1 cellular context compared by ENCODE assay signal in the genomic region with DNA sequence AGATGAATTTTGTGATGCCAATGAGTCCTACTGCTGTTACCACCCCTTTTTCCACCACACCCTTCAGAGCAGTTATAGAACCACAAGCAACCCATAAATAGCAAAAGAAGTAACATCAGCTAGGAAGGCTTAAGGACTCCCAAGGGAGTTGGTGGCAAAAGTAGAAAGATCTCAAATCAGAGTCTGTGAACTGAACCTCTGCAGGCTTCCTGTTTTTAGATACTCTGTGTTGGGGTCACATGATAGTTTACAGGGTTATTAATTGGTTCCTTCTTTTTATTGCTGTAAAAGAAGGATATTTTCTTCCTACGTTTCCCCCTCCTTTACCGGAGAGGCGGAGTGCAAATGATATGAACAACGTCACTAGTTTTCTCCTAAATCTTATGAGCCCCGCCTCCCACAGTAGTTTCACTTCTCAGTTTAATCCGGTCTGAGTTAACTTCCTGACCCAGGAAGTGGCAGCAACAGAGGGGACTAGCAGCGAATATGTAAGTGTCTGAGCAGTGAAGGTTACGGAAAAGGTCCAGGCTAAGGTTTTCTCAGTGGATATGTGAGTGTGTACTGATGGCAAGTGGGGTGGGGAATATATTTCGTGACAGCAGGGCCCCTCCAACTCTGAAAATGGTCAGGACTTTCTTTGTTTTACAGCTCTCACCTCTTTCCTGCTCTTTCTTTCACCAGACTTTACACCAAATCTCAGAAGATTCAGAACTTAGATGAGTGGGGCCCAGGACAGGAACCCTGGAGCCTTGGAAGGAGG.
TF ChIP-seq lines count a peak whose summit lies in the region.

A gene with protein sequence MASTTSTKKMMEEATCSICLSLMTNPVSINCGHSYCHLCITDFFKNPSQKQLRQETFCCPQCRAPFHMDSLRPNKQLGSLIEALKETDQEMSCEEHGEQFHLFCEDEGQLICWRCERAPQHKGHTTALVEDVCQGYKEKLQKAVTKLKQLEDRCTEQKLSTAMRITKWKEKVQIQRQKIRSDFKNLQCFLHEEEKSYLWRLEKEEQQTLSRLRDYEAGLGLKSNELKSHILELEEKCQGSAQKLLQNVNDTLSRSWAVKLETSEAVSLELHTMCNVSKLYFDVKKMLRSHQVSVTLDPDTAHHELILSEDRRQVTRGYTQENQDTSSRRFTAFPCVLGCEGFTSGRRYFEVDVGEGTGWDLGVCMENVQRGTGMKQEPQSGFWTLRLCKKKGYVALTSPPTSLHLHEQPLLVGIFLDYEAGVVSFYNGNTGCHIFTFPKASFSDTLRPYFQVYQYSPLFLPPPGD (plus strand): TSS at position 435 of the 760 bp plus-strand sequence. CDS start 3,721 bp downstream, outside the sequence.

TF ChIP-seq in K562, 482 proteins besides CTCF, POLR2A, EP300 and RAD21 (continued from another document and continues in another):
- TF ChIP-seq, protein P1, sequence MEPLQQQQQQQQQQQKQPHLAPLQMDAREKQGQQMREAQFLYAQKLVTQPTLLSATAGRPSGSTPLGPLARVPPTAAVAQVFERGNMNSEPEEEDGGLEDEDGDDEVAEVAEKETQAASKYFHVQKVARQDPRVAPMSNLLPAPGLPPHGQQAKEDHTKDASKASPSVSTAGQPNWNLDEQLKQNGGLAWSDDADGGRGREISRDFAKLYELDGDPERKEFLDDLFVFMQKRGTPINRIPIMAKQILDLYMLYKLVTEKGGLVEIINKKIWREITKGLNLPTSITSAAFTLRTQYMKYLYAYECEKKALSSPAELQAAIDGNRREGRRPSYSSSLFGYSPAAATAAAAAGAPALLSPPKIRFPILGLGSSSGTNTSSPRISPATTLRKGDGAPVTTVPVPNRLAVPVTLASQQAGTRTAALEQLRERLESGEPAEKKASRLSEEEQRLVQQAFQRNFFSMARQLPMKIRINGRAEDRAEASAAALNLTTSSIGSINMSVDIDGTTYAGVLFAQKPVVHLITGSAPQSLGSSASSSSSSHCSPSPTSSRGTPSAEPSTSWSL (CRISPR knock-in tag; IDR thresholded peaks at IDR 0.05; ENCODE audit: borderline replicate concordance): no peak
- TF ChIP-seq NFATC3 (IDR thresholded peaks at IDR 0.05) (no peak), ELF4 (CRISPR knock-in tag; IDR thresholded peaks at IDR 0.05) (peak; percentile 73; the same call in 1 of the 2 replicates), STAT5A (IDR thresholded peaks at IDR 0.05; ENCODE audit: borderline replicate concordance, low read length) (no peak), NFE2L1 (tag; IDR thresholded peaks at IDR 0.05; ENCODE audit: borderline replicate concordance, low read depth) (no peak), ZNF175 (CRISPR knock-in tag; IDR thresholded peaks at IDR 0.05; ENCODE audit: low read depth) (0 out of 2 replicates have a peak, but pooled peaks have one; percentile 40), TEAD1 (CRISPR knock-in tag; IDR thresholded peaks at IDR 0.05) (0 out of 4 replicates have a peak, but pooled peaks of 1 of the 2 experiments have one; percentile 40), ARID2 (IDR thresholded peaks at IDR 0.05) (no peak), TGIF2 (CRISPR knock-in tag; IDR thresholded peaks at IDR 0.05) (no peak), SRSF9 (IDR thresholded peaks at IDR 0.05; ENCODE audit: borderline replicate concordance, low read depth, low read length) (no peak), ZNF12 (CRISPR knock-in tag; IDR thresholded peaks at IDR 0.05) (no peak), PYGO2 (tag; IDR thresholded peaks at IDR 0.05) (no peak), ELF1 (tag; IDR thresholded peaks at IDR 0.05) (peak; percentile 94), CBFA2T2 (conservative IDR thresholded peaks at IDR 0.05) (no peak), ZNF24 (IDR thresholded peaks at IDR 0.05) (no peak), ILF3 (IDR thresholded peaks at IDR 0.05; ENCODE audit: borderline replicate concordance) (no peak), ZKSCAN1 (IDR thresholded peaks at IDR 0.05; ENCODE audit: low read depth, low read length) (no peak), NR2C2 (CRISPR knock-in tag; IDR thresholded peaks at IDR 0.05) (no peak), NR2C2 (tag; IDR thresholded peaks at IDR 0.05) (peak; percentile 81), MYBL2 (IDR thresholded peaks at IDR 0.05; ENCODE audit: low read depth) (no peak), MYBL2 (CRISPR knock-in tag; IDR thresholded peaks at IDR 0.05; ENCODE audit: borderline replicate concordance) (no peak), BACH1 (tag; IDR thresholded peaks at IDR 0.05) (peak; percentile 78), NFIX (CRISPR knock-in tag; IDR thresholded peaks at IDR 0.05; ENCODE audit: low read depth) (no peak), ZNF121 (CRISPR knock-in tag; conservative IDR thresholded peaks at IDR 0.05) (no peak), PRPF4 (IDR thresholded peaks at IDR 0.05; ENCODE audit: insufficient read depth, low read depth, low read length, poor library complexity, severe bottlenecking) (no peak), MAFF (IDR thresholded peaks at IDR 0.05; ENCODE audit: low read length) (peak; percentile 37; the same call in 1 of the 2 replicates), DPF2 (IDR thresholded peaks at IDR 0.05) (0 out of 2 replicates have a peak, but pooled peaks have one; percentile 35), RFX5 (IDR thresholded peaks at IDR 0.05; ENCODE audit: low read depth, low read length) (no peak), TRIM28 (IDR thresholded peaks at IDR 0.05) (no peak), BRD4 (IDR thresholded peaks at IDR 0.05) (0 out of 2 replicates have a peak, but pooled peaks have one; percentile 22), ZC3H8 (IDR thresholded peaks at IDR 0.05) (no peak), COPS2 (conservative IDR thresholded peaks at IDR 0.05) (no peak)
- TF ChIP-seq, protein P2, sequence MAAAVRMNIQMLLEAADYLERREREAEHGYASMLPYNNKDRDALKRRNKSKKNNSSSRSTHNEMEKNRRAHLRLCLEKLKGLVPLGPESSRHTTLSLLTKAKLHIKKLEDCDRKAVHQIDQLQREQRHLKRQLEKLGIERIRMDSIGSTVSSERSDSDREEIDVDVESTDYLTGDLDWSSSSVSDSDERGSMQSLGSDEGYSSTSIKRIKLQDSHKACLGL (CRISPR knock-in tag; IDR thresholded peaks at IDR 0.05; ENCODE audit: borderline replicate concordance, poor library complexity, severe bottlenecking): no peak
- TF ChIP-seq, protein P3, sequence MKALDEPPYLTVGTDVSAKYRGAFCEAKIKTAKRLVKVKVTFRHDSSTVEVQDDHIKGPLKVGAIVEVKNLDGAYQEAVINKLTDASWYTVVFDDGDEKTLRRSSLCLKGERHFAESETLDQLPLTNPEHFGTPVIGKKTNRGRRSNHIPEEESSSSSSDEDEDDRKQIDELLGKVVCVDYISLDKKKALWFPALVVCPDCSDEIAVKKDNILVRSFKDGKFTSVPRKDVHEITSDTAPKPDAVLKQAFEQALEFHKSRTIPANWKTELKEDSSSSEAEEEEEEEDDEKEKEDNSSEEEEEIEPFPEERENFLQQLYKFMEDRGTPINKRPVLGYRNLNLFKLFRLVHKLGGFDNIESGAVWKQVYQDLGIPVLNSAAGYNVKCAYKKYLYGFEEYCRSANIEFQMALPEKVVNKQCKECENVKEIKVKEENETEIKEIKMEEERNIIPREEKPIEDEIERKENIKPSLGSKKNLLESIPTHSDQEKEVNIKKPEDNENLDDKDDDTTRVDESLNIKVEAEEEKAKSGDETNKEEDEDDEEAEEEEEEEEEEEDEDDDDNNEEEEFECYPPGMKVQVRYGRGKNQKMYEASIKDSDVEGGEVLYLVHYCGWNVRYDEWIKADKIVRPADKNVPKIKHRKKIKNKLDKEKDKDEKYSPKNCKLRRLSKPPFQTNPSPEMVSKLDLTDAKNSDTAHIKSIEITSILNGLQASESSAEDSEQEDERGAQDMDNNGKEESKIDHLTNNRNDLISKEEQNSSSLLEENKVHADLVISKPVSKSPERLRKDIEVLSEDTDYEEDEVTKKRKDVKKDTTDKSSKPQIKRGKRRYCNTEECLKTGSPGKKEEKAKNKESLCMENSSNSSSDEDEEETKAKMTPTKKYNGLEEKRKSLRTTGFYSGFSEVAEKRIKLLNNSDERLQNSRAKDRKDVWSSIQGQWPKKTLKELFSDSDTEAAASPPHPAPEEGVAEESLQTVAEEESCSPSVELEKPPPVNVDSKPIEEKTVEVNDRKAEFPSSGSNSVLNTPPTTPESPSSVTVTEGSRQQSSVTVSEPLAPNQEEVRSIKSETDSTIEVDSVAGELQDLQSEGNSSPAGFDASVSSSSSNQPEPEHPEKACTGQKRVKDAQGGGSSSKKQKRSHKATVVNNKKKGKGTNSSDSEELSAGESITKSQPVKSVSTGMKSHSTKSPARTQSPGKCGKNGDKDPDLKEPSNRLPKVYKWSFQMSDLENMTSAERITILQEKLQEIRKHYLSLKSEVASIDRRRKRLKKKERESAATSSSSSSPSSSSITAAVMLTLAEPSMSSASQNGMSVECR (CRISPR knock-in tag; IDR thresholded peaks at IDR 0.05): no peak
- TF ChIP-seq, protein P4, sequence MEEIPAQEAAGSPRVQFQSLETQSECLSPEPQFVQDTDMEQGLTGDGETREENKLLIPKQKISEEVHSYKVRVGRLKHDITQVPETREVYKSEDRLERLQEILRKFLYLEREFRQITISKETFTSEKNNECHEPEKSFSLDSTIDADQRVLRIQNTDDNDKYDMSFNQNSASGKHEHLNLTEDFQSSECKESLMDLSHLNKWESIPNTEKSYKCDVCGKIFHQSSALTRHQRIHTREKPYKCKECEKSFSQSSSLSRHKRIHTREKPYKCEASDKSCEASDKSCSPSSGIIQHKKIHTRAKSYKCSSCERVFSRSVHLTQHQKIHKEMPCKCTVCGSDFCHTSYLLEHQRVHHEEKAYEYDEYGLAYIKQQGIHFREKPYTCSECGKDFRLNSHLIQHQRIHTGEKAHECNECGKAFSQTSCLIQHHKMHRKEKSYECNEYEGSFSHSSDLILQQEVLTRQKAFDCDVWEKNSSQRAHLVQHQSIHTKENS (CRISPR knock-in tag; IDR thresholded peaks at IDR 0.05): no peak
- TF ChIP-seq, protein P5, sequence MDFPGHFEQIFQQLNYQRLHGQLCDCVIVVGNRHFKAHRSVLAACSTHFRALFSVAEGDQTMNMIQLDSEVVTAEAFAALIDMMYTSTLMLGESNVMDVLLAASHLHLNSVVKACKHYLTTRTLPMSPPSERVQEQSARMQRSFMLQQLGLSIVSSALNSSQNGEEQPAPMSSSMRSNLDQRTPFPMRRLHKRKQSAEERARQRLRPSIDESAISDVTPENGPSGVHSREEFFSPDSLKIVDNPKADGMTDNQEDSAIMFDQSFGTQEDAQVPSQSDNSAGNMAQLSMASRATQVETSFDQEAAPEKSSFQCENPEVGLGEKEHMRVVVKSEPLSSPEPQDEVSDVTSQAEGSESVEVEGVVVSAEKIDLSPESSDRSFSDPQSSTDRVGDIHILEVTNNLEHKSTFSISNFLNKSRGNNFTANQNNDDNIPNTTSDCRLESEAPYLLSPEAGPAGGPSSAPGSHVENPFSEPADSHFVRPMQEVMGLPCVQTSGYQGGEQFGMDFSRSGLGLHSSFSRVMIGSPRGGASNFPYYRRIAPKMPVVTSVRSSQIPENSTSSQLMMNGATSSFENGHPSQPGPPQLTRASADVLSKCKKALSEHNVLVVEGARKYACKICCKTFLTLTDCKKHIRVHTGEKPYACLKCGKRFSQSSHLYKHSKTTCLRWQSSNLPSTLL (IDR thresholded peaks at IDR 0.05): no peak
- TF ChIP-seq, protein P6, sequence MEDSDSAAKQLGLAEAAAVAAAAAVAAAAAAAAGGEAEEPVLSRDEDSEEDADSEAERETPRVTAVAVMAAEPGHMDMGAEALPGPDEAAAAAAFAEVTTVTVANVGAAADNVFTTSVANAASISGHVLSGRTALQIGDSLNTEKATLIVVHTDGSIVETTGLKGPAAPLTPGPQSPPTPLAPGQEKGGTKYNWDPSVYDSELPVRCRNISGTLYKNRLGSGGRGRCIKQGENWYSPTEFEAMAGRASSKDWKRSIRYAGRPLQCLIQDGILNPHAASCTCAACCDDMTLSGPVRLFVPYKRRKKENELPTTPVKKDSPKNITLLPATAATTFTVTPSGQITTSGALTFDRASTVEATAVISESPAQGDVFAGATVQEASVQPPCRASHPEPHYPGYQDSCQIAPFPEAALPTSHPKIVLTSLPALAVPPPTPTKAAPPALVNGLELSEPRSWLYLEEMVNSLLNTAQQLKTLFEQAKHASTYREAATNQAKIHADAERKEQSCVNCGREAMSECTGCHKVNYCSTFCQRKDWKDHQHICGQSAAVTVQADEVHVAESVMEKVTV (CRISPR knock-in tag; IDR thresholded peaks at IDR 0.05): no peak
- TF ChIP-seq, protein P7, sequence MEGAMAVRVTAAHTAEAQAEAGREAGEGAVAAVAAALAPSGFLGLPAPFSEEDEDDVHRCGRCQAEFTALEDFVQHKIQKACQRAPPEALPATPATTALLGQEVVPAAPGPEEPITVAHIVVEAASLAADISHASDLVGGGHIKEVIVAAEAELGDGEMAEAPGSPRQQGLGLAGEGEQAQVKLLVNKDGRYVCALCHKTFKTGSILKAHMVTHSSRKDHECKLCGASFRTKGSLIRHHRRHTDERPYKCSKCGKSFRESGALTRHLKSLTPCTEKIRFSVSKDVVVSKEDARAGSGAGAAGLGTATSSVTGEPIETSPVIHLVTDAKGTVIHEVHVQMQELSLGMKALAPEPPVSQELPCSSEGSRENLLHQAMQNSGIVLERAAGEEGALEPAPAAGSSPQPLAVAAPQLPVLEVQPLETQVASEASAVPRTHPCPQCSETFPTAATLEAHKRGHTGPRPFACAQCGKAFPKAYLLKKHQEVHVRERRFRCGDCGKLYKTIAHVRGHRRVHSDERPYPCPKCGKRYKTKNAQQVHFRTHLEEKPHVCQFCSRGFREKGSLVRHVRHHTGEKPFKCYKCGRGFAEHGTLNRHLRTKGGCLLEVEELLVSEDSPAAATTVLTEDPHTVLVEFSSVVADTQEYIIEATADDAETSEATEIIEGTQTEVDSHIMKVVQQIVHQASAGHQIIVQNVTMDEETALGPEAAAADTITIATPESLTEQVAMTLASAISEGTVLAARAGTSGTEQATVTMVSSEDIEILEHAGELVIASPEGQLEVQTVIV (CRISPR knock-in tag; IDR thresholded peaks at IDR 0.05; ENCODE audit: borderline replicate concordance): no peak
- TF ChIP-seq, protein P8, sequence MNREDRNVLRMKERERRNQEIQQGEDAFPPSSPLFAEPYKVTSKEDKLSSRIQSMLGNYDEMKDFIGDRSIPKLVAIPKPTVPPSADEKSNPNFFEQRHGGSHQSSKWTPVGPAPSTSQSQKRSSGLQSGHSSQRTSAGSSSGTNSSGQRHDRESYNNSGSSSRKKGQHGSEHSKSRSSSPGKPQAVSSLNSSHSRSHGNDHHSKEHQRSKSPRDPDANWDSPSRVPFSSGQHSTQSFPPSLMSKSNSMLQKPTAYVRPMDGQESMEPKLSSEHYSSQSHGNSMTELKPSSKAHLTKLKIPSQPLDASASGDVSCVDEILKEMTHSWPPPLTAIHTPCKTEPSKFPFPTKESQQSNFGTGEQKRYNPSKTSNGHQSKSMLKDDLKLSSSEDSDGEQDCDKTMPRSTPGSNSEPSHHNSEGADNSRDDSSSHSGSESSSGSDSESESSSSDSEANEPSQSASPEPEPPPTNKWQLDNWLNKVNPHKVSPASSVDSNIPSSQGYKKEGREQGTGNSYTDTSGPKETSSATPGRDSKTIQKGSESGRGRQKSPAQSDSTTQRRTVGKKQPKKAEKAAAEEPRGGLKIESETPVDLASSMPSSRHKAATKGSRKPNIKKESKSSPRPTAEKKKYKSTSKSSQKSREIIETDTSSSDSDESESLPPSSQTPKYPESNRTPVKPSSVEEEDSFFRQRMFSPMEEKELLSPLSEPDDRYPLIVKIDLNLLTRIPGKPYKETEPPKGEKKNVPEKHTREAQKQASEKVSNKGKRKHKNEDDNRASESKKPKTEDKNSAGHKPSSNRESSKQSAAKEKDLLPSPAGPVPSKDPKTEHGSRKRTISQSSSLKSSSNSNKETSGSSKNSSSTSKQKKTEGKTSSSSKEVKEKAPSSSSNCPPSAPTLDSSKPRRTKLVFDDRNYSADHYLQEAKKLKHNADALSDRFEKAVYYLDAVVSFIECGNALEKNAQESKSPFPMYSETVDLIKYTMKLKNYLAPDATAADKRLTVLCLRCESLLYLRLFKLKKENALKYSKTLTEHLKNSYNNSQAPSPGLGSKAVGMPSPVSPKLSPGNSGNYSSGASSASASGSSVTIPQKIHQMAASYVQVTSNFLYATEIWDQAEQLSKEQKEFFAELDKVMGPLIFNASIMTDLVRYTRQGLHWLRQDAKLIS (CRISPR knock-in tag; IDR thresholded peaks at IDR 0.05): 0 out of 2 replicates have a peak, but pooled peaks have one; percentile 38
